Comparison of ENCODE assay signal across 16 cellular contexts in genomic region chr12:14560904-14561574, GRCh38. TPM values are rescaled to one million over a fixed set of nuclear protein-coding genes. Genes with fewer than 3 reads are reported as not detected.
DNase-seq lines count a peak whose midpoint lies in the region; ATAC-seq, FAIRE-seq and TF ChIP-seq lines count a peak whose summit lies in the region.
"Had no signal": no experiment of that assay in that cellular context is flagged by ENCODE, and none has a peak within 500 bp of the region (broad histone marks: within the 10 kb centered on the region; RNA-seq: fewer than 3 reads in every experiment).

No MANE protein-coding gene starts in this region.

- H3K36me3 Mint-ChIP-seq in CD14-positive monocyte, result peaks cover 33 to 64% of the 10 kb centered on the region in 2 donors
- H3K36me3 Mint-ChIP-seq in naive thymus-derived CD8-positive, alpha-beta T cell, result peaks cover 0 to 1% (median 0%) of the 10 kb centered on the region in 3 donors
- H3K36me3 Mint-ChIP-seq: CD4-positive, alpha-beta memory T cell had no signal

- peak overlapping the region; percentile 86 to 99 (median 98) for H3K27ac Mint-ChIP-seq in CD14-positive monocyte
- peak overlapping the region in 1 of 10 donors; percentile 57 for H3K27ac Mint-ChIP-seq in naive thymus-derived CD8-positive, alpha-beta T cell
- H3K27ac Mint-ChIP-seq: CD4-positive, alpha-beta memory T cell had no signal

- peak overlapping the region; percentile 41 for H3K27ac ChIP-seq in duodenal mucosa (ENCODE audit: low read depth, low read length)

- no peaks in the 10 kb centered on the region for H3K27me3 Mint-ChIP-seq in CD14-positive monocyte (ENCODE audit: low read depth in 3 of 3)
- H3K27me3 Mint-ChIP-seq in naive thymus-derived CD8-positive, alpha-beta T cell, result peaks cover 2 to 10% (median 7%) of the 10 kb centered on the region in 5 donors

- no peaks in the 10 kb centered on the region for H3K27me3 ChIP-seq in duodenal mucosa (ENCODE audit: control insufficient read depth in 1 of 2, insufficient read depth in 2 of 2, low read length in 2 of 2)

- POLR2A ChIA-PET in naive thymus-derived CD8-positive, alpha-beta T cell (lab: Charles Lee), result no interaction called here

- no peak overlapping the region for H3K4me3 ChIP-seq in Jurkat, Clone E6-1 (ENCODE audit: low read length)
- peak overlapping the region; percentile 10 to 43 for H3K4me3 ChIP-seq in duodenal mucosa (ENCODE audit: low read depth in 1 of 2, low read length in 2 of 2)

- H3K36me3 ChIP-seq in duodenal mucosa (ENCODE audit: control insufficient read depth in 1 of 2, insufficient read depth in 2 of 2, low read length in 2 of 2), result no peaks in the 10 kb centered on the region

- no peak for FAIRE-seq in GM12891 (lab: Jason Lieb, UNC)

- peak overlapping the region in 1 of 2 donors; percentile 56 for H3K4me3 Mint-ChIP-seq in CD14-positive monocyte
- peak overlapping the region in 3 of 10 donors; percentile 9 to 39 (median 26) for H3K4me3 Mint-ChIP-seq in naive thymus-derived CD8-positive, alpha-beta T cell
- H3K4me3 Mint-ChIP-seq: CD4-positive, alpha-beta memory T cell had no signal

- peaks cover 0 to 4% (median 2%) of the 10 kb centered on the region in 7 donors for H3K9me3 Mint-ChIP-seq in CD14-positive monocyte
- peaks cover 0 to 2% (median 0%) of the 10 kb centered on the region in 9 donors for H3K9me3 Mint-ChIP-seq in naive thymus-derived CD8-positive, alpha-beta T cell
- H3K9me3 Mint-ChIP-seq: CD4-positive, alpha-beta memory T cell had no signal

- H3K4me1 Mint-ChIP-seq in CD14-positive monocyte, result peaks cover 86% of the 10 kb centered on the region
- peaks cover 9 to 22% (median 19%) of the 10 kb centered on the region in 4 donors for H3K4me1 Mint-ChIP-seq in naive thymus-derived CD8-positive, alpha-beta T cell

- no peak for TF ChIP-seq POLR2A in GM12891 (IDR thresholded peaks at IDR 0.05; ENCODE audit: low read depth, low read length)

- H3K4me1 ChIP-seq in duodenal mucosa (ENCODE audit: control insufficient read depth in 1 of 2, insufficient read depth in 2 of 2, low read length in 2 of 2), result peaks cover 34 to 56% of the 10 kb centered on the region in 2 donors

- intact Hi-C loops in CD14-positive monocyte (cut with micrococcal nuclease), result loop anchor here in 1 of 2 donors (10.0 kb wide), 1 partner anchor 394 kb away; no protein-coding TSS in a partner anchor

- TF ChIP-seq CTCF in CD14-positive monocyte (IDR thresholded peaks at IDR 0.05), result no peak

- H3K9me3 ChIP-seq in duodenal mucosa (ENCODE audit: control insufficient read depth in 1 of 2, low read length in 2 of 2), result no peaks in the 10 kb centered on the region

- ATAC-seq in naive thymus-derived CD8-positive, alpha-beta T cell, result no peak
- ATAC-seq in GM18907 (IDR thresholded peaks at IDR 0.05; ENCODE audit: unreplicated experiment), result no peak

- H3K9ac ChIP-seq in duodenal mucosa (ENCODE audit: low read depth in 1 of 2, low read length in 2 of 2), result peak overlapping the region in 1 of 2 donors; percentile 48

- DNase-seq in CD14-positive monocyte (ENCODE audit: low spot score), result no peak
- peak; percentile 7 for DNase-seq in Jurkat, Clone E6-1 (ENCODE audit: low read depth, low spot score)
- peak; percentile 57 for DNase-seq in mucosa of gallbladder (ENCODE audit: low spot score)
- DNase-seq in GM12891 (ENCODE audit: insufficient read length, low spot score), result no peak
- no peak for DNase-seq in naive thymus-derived CD8-positive, alpha-beta T cell
- DNase-seq: AML-193; CD4-positive, alpha-beta memory T cell; EL; HCEC 1CT; Kasumi-1; NCI-H1417 treated with DMSO at 0.1 percent for 48 hours; NCI-H2029 treated with DMSO at 0.1 percent for 48 hours; NCI-H524; RPMI8226 had no signal

TF ChIP-seq in GM12891, 5 proteins besides CTCF, POLR2A, EP300 and RAD21:
- TF ChIP-seq PAX5 (IDR thresholded peaks at IDR 0.05; ENCODE audit: insufficient read depth, low read length, severe bottlenecking), result no peak
- no peak for TF ChIP-seq TAF1 (IDR thresholded peaks at IDR 0.05; ENCODE audit: low read depth, low read length)
- no peak for TF ChIP-seq POU2F2 (IDR thresholded peaks at IDR 0.05; ENCODE audit: low read depth, low read length)
- TF ChIP-seq SPI1 (IDR thresholded peaks at IDR 0.05; ENCODE audit: low read depth, low read length), result no peak
- TF ChIP-seq POLR2AphosphoS5 (IDR thresholded peaks at IDR 0.05; ENCODE audit: low read depth, low read length), result no peak
TF ChIP-seq in GM12891: peak in this region for 0.

RNA-seq across cellular contexts. Expression of gene PLBD1, which starts 6.6 kb away (rescaled TPM):
- polyA plus RNA-seq in CD14-positive monocyte, result 100 to 1,000 TPM; 543 to 876 TPM
- polyA plus RNA-seq in Jurkat, Clone E6-1 (2012; ENCODE audit: insufficient read depth, insufficient read length), result not detected
- total RNA-seq in mucosa of gallbladder, result 41.9 TPM
- polyA plus RNA-seq in GM12891 (2012; ENCODE audit: low read depth, missing spikeins), result 0.98 TPM
- total RNA-seq in naive thymus-derived CD8-positive, alpha-beta T cell, result under 1 TPM; 0.25 to 0.86 TPM
- 1 to 10 TPM in 1 of 3 donors, under 1 TPM in 1, not detected in 1; 0.82 to 1.2 TPM for polyA plus RNA-seq in naive thymus-derived CD8-positive, alpha-beta T cell

Comparison
In these comparisons a context has a peak if more than half of its experiments do, and no peak if none do; other contexts are left out.
1. DNase-seq: peak in Jurkat, Clone E6-1 (single experiment) and mucosa of gallbladder (single experiment); none in CD14-positive monocyte (single experiment), GM12891 (single experiment) and naive thymus-derived CD8-positive, alpha-beta T cell (0 of 10).
2. RNA of gene PLBD1, which starts 6.6 kb away (total RNA-seq): 41.9 TPM in mucosa of gallbladder (single experiment); 0.25 to 0.86 TPM in naive thymus-derived CD8-positive, alpha-beta T cell; every median in the first group is over 10 times any median in the second.